Comparison of ENCODE assay signal across 12 cellular contexts in the genomic region with DNA sequence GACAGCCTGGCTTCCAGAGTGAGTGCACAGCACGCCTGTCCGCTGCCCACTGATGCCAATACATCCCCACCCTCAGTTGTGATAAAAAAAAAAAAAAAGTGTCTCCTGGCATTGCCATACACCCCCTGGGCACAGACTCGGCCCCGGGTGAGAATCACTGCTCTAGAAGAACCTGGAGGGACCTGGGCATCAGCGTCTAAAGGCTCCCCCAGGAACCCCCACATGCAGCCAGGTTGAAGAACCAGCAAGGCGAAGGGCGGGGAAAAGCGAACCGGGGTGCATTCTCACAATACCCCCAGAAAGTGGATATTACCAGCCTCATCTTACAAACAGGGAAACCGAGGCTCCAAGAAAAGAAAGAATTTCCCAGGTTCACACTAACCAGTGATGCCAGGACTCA.
"Had no signal": no experiment of that assay in that cellular context is flagged by ENCODE, and none has a peak within 500 bp of the region (broad histone marks: within the 10 kb centered on the region; RNA-seq: fewer than 3 reads in every experiment).

No MANE protein-coding gene starts in this region.

- H3K4me2 ChIP-seq: hepatocyte had no signal

- H3K27ac ChIP-seq: epithelial cell of prostate, heart left ventricle, hepatocyte, lower lobe of right lung, neutrophil, parathyroid adenoma, right atrium auricular region, sigmoid colon, testis, tibial artery had no signal

- H3K9me3 ChIP-seq: gastrocnemius medialis, heart left ventricle, lower lobe of right lung, neutrophil, right atrium auricular region, sigmoid colon, testis, tibial artery had no signal

- H3K27me3 ChIP-seq: gastrocnemius medialis, heart left ventricle, hepatocyte, right atrium auricular region, sigmoid colon, testis, tibial artery had no signal

- H2AFZ ChIP-seq: hepatocyte, parathyroid adenoma had no signal

- H3K9ac ChIP-seq: parathyroid adenoma had no signal

- H3K36me3 ChIP-seq: gastrocnemius medialis, neutrophil had no signal

- DNase-seq: cortex of kidney had no signal

- H3K4me3 ChIP-seq: gastrocnemius medialis, heart left ventricle, hepatocyte, lower lobe of right lung, right atrium auricular region, sigmoid colon, testis, tibial artery had no signal
